Comparison of ENCODE assay signal across 1 cellular context in the genomic region with DNA sequence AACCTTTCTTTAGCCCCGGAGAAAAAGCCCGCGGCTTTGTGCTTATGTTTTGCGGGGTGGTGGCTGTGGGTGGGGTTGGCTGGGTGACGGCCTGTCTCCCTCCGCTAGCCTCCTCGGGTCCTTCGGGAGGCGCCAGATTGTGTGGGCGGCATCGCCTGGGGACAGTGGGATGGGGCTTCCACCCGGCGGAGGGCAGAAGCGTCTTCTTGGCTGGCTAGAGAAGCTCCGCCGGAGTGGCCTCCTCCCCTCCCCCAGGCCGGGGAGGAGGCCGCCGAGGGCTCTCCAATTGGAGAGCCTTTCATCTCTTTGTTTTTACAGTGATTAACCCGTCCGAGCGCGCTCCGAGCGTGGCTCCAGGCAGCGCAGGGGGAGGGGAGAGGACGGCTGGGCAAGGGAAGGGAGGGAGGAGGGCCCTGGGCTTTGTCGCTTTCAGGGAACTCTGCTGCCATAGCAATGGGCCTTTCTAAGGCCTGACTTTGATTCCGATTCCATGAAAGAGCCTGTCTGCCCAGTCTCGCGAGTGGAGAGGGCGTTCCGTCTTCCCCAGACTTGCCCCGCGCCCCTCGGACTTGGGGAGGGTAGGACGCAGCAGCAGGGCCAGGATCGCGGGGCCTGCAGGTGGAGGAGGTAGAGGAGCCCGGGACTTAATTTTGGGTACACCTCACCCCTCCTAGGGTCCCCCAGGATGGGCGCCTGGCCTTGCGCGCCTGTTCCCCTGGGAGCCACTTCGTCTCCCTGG.
A peak's percentile ranks its signal among the peaks of the same experiment; 100 is the strongest.
TF ChIP-seq lines count a peak whose summit lies in the region.

No MANE protein-coding gene starts in this region.

TF ChIP-seq in HEK293, 187 proteins besides CTCF, POLR2A, EP300 and RAD21 (continued from another document and continues in another):
- TF ChIP-seq, protein P1, sequence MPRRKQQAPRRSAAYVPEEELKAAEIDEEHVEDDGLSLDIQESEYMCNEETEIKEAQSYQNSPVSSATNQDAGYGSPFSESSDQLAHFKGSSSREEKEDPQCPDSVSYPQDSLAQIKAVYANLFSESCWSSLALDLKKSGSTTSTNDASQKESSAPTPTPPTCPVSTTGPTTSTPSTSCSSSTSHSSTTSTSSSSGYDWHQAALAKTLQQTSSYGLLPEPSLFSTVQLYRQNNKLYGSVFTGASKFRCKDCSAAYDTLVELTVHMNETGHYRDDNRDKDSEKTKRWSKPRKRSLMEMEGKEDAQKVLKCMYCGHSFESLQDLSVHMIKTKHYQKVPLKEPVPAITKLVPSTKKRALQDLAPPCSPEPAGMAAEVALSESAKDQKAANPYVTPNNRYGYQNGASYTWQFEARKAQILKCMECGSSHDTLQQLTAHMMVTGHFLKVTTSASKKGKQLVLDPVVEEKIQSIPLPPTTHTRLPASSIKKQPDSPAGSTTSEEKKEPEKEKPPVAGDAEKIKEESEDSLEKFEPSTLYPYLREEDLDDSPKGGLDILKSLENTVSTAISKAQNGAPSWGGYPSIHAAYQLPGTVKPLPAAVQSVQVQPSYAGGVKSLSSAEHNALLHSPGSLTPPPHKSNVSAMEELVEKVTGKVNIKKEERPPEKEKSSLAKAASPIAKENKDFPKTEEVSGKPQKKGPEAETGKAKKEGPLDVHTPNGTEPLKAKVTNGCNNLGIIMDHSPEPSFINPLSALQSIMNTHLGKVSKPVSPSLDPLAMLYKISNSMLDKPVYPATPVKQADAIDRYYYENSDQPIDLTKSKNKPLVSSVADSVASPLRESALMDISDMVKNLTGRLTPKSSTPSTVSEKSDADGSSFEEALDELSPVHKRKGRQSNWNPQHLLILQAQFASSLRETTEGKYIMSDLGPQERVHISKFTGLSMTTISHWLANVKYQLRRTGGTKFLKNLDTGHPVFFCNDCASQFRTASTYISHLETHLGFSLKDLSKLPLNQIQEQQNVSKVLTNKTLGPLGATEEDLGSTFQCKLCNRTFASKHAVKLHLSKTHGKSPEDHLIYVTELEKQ (tag by site-specific recombination; IDR thresholded peaks at IDR 0.05; ENCODE audit: borderline replicate concordance): no peak
- peak; percentile 76; the same call in 1 of the 2 replicates for TF ChIP-seq KLF7 (tag by site-specific recombination; IDR thresholded peaks at IDR 0.05; ENCODE audit: borderline replicate concordance)
- TF ChIP-seq, protein P2, sequence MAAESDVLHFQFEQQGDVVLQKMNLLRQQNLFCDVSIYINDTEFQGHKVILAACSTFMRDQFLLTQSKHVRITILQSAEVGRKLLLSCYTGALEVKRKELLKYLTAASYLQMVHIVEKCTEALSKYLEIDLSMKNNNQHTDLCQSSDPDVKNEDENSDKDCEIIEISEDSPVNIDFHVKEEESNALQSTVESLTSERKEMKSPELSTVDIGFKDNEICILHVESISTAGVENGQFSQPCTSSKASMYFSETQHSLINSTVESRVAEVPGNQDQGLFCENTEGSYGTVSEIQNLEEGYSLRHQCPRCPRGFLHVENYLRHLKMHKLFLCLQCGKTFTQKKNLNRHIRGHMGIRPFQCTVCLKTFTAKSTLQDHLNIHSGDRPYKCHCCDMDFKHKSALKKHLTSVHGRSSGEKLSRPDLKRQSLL (tag by site-specific recombination; IDR thresholded peaks at IDR 0.05): peak; percentile 79
- TF ChIP-seq, protein P3, sequence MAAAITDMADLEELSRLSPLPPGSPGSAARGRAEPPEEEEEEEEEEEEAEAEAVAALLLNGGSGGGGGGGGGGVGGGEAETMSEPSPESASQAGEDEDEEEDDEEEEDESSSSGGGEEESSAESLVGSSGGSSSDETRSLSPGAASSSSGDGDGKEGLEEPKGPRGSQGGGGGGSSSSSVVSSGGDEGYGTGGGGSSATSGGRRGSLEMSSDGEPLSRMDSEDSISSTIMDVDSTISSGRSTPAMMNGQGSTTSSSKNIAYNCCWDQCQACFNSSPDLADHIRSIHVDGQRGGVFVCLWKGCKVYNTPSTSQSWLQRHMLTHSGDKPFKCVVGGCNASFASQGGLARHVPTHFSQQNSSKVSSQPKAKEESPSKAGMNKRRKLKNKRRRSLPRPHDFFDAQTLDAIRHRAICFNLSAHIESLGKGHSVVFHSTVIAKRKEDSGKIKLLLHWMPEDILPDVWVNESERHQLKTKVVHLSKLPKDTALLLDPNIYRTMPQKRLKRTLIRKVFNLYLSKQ (tag by site-specific recombination; IDR thresholded peaks at IDR 0.05; ENCODE audit: borderline replicate concordance): no peak
- no peak for TF ChIP-seq ZNF776 (tag by site-specific recombination; IDR thresholded peaks at IDR 0.05; ENCODE audit: borderline replicate concordance)
- no peak for TF ChIP-seq ZNF155 (tag by site-specific recombination; IDR thresholded peaks at IDR 0.05)
- no peak for TF ChIP-seq ZNF311 (tag by site-specific recombination; IDR thresholded peaks at IDR 0.05; ENCODE audit: borderline replicate concordance)
- TF ChIP-seq, protein P4, sequence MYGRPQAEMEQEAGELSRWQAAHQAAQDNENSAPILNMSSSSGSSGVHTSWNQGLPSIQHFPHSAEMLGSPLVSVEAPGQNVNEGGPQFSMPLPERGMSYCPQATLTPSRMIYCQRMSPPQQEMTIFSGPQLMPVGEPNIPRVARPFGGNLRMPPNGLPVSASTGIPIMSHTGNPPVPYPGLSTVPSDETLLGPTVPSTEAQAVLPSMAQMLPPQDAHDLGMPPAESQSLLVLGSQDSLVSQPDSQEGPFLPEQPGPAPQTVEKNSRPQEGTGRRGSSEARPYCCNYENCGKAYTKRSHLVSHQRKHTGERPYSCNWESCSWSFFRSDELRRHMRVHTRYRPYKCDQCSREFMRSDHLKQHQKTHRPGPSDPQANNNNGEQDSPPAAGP (tag by site-specific recombination; IDR thresholded peaks at IDR 0.05): no peak
- TF ChIP-seq, protein P5, sequence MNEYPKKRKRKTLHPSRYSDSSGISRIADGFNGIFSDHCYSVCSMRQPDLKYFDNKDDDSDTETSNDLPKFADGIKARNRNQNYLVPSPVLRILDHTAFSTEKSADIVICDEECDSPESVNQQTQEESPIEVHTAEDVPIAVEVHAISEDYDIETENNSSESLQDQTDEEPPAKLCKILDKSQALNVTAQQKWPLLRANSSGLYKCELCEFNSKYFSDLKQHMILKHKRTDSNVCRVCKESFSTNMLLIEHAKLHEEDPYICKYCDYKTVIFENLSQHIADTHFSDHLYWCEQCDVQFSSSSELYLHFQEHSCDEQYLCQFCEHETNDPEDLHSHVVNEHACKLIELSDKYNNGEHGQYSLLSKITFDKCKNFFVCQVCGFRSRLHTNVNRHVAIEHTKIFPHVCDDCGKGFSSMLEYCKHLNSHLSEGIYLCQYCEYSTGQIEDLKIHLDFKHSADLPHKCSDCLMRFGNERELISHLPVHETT (tag by site-specific recombination; IDR thresholded peaks at IDR 0.05): no peak
- TF ChIP-seq ZNF391 (tag by site-specific recombination; IDR thresholded peaks at IDR 0.05; ENCODE audit: borderline replicate concordance, low read depth): no peak
- TF ChIP-seq, protein P6, sequence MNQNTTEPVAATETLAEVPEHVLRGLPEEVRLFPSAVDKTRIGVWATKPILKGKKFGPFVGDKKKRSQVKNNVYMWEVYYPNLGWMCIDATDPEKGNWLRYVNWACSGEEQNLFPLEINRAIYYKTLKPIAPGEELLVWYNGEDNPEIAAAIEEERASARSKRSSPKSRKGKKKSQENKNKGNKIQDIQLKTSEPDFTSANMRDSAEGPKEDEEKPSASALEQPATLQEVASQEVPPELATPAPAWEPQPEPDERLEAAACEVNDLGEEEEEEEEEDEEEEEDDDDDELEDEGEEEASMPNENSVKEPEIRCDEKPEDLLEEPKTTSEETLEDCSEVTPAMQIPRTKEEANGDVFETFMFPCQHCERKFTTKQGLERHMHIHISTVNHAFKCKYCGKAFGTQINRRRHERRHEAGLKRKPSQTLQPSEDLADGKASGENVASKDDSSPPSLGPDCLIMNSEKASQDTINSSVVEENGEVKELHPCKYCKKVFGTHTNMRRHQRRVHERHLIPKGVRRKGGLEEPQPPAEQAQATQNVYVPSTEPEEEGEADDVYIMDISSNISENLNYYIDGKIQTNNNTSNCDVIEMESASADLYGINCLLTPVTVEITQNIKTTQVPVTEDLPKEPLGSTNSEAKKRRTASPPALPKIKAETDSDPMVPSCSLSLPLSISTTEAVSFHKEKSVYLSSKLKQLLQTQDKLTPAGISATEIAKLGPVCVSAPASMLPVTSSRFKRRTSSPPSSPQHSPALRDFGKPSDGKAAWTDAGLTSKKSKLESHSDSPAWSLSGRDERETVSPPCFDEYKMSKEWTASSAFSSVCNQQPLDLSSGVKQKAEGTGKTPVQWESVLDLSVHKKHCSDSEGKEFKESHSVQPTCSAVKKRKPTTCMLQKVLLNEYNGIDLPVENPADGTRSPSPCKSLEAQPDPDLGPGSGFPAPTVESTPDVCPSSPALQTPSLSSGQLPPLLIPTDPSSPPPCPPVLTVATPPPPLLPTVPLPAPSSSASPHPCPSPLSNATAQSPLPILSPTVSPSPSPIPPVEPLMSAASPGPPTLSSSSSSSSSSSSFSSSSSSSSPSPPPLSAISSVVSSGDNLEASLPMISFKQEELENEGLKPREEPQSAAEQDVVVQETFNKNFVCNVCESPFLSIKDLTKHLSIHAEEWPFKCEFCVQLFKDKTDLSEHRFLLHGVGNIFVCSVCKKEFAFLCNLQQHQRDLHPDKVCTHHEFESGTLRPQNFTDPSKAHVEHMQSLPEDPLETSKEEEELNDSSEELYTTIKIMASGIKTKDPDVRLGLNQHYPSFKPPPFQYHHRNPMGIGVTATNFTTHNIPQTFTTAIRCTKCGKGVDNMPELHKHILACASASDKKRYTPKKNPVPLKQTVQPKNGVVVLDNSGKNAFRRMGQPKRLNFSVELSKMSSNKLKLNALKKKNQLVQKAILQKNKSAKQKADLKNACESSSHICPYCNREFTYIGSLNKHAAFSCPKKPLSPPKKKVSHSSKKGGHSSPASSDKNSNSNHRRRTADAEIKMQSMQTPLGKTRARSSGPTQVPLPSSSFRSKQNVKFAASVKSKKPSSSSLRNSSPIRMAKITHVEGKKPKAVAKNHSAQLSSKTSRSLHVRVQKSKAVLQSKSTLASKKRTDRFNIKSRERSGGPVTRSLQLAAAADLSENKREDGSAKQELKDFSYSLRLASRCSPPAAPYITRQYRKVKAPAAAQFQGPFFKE (tag by site-specific recombination; IDR thresholded peaks at IDR 0.05; ENCODE audit: borderline replicate concordance): no peak
- TF ChIP-seq ZNF274 (IDR thresholded peaks at IDR 0.05; ENCODE audit: low read length): no peak
- TF ChIP-seq ZNF274 (tag by site-specific recombination; IDR thresholded peaks at IDR 0.05; ENCODE audit: borderline replicate concordance): no peak
- TF ChIP-seq ZNF555 (tag by site-specific recombination; conservative IDR thresholded peaks at IDR 0.05): no peak
- TF ChIP-seq ZNF416 (tag by site-specific recombination; IDR thresholded peaks at IDR 0.05): no peak
- peak; percentile 90 for TF ChIP-seq ZNF341 (tag by site-specific recombination; IDR thresholded peaks at IDR 0.05; ENCODE audit: low read depth)
- TF ChIP-seq, protein P7, sequence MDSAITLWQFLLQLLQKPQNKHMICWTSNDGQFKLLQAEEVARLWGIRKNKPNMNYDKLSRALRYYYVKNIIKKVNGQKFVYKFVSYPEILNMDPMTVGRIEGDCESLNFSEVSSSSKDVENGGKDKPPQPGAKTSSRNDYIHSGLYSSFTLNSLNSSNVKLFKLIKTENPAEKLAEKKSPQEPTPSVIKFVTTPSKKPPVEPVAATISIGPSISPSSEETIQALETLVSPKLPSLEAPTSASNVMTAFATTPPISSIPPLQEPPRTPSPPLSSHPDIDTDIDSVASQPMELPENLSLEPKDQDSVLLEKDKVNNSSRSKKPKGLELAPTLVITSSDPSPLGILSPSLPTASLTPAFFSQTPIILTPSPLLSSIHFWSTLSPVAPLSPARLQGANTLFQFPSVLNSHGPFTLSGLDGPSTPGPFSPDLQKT (IDR thresholded peaks at IDR 0.05; ENCODE audit: borderline replicate concordance, low read depth, low read length): no peak
- no peak for TF ChIP-seq ZNF785 (tag by site-specific recombination; IDR thresholded peaks at IDR 0.05)
- peak; percentile 99 for TF ChIP-seq ZSCAN30 (tag by site-specific recombination; IDR thresholded peaks at IDR 0.05)
- no peak for TF ChIP-seq REPIN1 (tag by site-specific recombination; IDR thresholded peaks at IDR 0.05; ENCODE audit: low read depth)
- no peak for TF ChIP-seq ZNF707 (tag by site-specific recombination; IDR thresholded peaks at IDR 0.05)
- no peak for TF ChIP-seq SALL2 (tag by site-specific recombination; IDR thresholded peaks at IDR 0.05; ENCODE audit: borderline replicate concordance)
- no peak for TF ChIP-seq ZNF23 (tag by site-specific recombination; IDR thresholded peaks at IDR 0.05; ENCODE audit: borderline replicate concordance)
- TF ChIP-seq SETDB1 (IDR thresholded peaks at IDR 0.05; ENCODE audit: insufficient read length, low read length): no peak
- no peak for TF ChIP-seq ZBTB21 (tag by site-specific recombination; IDR thresholded peaks at IDR 0.05)
- no peak for TF ChIP-seq ZNF544 (tag by site-specific recombination; IDR thresholded peaks at IDR 0.05)
- TF ChIP-seq, protein P8, sequence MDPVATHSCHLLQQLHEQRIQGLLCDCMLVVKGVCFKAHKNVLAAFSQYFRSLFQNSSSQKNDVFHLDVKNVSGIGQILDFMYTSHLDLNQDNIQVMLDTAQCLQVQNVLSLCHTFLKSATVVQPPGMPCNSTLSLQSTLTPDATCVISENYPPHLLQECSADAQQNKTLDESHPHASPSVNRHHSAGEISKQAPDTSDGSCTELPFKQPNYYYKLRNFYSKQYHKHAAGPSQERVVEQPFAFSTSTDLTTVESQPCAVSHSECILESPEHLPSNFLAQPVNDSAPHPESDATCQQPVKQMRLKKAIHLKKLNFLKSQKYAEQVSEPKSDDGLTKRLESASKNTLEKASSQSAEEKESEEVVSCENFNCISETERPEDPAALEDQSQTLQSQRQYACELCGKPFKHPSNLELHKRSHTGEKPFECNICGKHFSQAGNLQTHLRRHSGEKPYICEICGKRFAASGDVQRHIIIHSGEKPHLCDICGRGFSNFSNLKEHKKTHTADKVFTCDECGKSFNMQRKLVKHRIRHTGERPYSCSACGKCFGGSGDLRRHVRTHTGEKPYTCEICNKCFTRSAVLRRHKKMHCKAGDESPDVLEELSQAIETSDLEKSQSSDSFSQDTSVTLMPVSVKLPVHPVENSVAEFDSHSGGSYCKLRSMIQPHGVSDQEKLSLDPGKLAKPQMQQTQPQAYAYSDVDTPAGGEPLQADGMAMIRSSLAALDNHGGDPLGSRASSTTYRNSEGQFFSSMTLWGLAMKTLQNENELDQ (tag by site-specific recombination; IDR thresholded peaks at IDR 0.05; ENCODE audit: low read depth): no peak
- no peak for TF ChIP-seq ZNF600 (tag by site-specific recombination; IDR thresholded peaks at IDR 0.05)
- no peak for TF ChIP-seq RBAK (tag by site-specific recombination; IDR thresholded peaks at IDR 0.05)
- TF ChIP-seq GLI4 (tag by site-specific recombination; IDR thresholded peaks at IDR 0.05): no peak
- no peak for TF ChIP-seq OVOL3 (tag by site-specific recombination; IDR thresholded peaks at IDR 0.05)
- peak; percentile 94 for TF ChIP-seq KLF1 (tag by site-specific recombination; IDR thresholded peaks at IDR 0.05)
- TF ChIP-seq ZNF248 (tag by site-specific recombination; IDR thresholded peaks at IDR 0.05): no peak
- no peak for TF ChIP-seq ZNF792 (tag by site-specific recombination; IDR thresholded peaks at IDR 0.05)
- peak; percentile 69; the same call in 1 of the 2 replicates for TF ChIP-seq KLF16 (tag by site-specific recombination; IDR thresholded peaks at IDR 0.05)
- TF ChIP-seq, protein P9, sequence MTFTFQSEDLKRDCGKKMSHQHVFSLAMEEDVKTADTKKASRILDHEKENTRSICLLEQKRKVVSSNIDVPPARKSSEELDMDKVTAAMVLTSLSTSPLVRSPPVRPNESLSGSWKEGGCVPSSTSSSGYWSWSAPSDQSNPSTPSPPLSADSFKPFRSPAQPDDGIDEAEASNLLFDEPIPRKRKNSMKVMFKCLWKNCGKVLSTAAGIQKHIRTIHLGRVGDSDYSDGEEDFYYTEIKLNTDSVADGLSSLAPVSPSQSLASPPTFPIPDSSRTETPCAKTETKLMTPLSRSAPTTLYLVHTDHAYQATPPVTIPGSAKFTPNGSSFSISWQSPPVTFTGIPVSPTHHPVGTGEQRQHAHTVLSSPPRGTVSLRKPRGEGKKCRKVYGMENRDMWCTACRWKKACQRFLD (tag by site-specific recombination; IDR thresholded peaks at IDR 0.05): no peak
